ENCODE assay signal across 1 cellular context in the genomic region with DNA sequence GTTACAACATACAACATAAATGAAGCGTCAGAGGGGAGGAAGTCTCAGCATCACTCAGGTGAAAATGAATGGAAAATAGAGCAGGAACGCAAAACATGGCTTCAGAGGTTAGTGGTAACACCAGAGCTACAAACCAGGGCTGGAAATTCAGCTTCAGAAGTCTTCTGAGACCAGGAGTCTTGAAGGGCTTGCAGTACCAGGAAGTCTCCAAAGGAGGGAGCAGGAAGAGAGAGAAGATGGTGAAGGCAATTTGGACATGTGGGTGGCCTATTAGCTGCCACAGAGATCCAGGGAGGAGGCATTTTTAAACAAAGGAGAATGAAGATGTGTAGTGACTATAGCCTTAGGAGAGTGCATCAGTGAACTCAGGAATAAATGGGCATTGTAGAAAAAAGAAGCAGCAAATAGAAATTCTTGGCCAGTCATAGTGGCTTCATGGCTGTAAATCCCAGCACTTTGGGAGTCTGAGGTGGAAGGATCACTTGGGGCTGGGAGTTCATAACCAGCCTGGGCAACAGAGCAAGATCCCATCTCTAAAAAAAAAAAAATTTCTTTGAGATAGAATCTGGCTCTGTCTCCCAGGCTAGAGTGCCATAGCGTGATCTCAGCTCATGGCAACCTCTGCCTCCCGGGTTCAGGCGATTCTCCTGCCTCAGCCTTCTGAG.
TF ChIP-seq lines count a peak whose summit lies in the region.

No MANE protein-coding gene starts in this region.

TF ChIP-seq in K562, 482 proteins besides CTCF, POLR2A, EP300 and RAD21 (continued from another document and continues in another):
- no peak for TF ChIP-seq E2F8 (IDR thresholded peaks at IDR 0.05; ENCODE audit: low read depth, partially characterized antibody)
- TF ChIP-seq ZFP1 (CRISPR knock-in tag; IDR thresholded peaks at IDR 0.05) = no peak
- no peak for TF ChIP-seq TCF7 (IDR thresholded peaks at IDR 0.05; ENCODE audit: borderline replicate concordance)
- no peak for TF ChIP-seq KDM4B (IDR thresholded peaks at IDR 0.05; ENCODE audit: borderline replicate concordance in 2 of 2, low read depth in 1 of 2)
- TF ChIP-seq CC2D1A (IDR thresholded peaks at IDR 0.05) = peak; percentile 48; the same call in 1 of the 2 replicates
- no peak for TF ChIP-seq SP2 (IDR thresholded peaks at IDR 0.05; ENCODE audit: extremely low read depth, low read depth, low read length, poor library complexity, severe bottlenecking)
- TF ChIP-seq GTF3C2 (IDR thresholded peaks at IDR 0.05; ENCODE audit: borderline replicate concordance, extremely low read depth, insufficient read length) = no peak
- TF ChIP-seq FOXA3 (CRISPR knock-in tag; conservative IDR thresholded peaks at IDR 0.05 in 1 of 2, IDR thresholded peaks at IDR 0.05 in 1 of 2) = no peak
- no peak for TF ChIP-seq NR2C1 (IDR thresholded peaks at IDR 0.05)
- no peak for TF ChIP-seq NR2C1 (tag; IDR thresholded peaks at IDR 0.05)
- no peak for TF ChIP-seq ZNF354B (CRISPR knock-in tag; IDR thresholded peaks at IDR 0.05)
- no peak for TF ChIP-seq SUPT5H (IDR thresholded peaks at IDR 0.05)
- no peak for TF ChIP-seq SMARCE1 (IDR thresholded peaks at IDR 0.05)
- no peak for TF ChIP-seq ZNF134 (CRISPR knock-in tag; conservative IDR thresholded peaks at IDR 0.05)
- no peak for TF ChIP-seq ZFX (CRISPR knock-in tag; IDR thresholded peaks at IDR 0.05)
- TF ChIP-seq ARID4B (CRISPR knock-in tag; IDR thresholded peaks at IDR 0.05) = no peak
- no peak for TF ChIP-seq ZNF644 (tag; IDR thresholded peaks at IDR 0.05; ENCODE audit: low read depth)
- no peak for TF ChIP-seq SPI1 (IDR thresholded peaks at IDR 0.05; ENCODE audit: borderline replicate concordance, low read depth, low read length)
- TF ChIP-seq, protein P1, sequence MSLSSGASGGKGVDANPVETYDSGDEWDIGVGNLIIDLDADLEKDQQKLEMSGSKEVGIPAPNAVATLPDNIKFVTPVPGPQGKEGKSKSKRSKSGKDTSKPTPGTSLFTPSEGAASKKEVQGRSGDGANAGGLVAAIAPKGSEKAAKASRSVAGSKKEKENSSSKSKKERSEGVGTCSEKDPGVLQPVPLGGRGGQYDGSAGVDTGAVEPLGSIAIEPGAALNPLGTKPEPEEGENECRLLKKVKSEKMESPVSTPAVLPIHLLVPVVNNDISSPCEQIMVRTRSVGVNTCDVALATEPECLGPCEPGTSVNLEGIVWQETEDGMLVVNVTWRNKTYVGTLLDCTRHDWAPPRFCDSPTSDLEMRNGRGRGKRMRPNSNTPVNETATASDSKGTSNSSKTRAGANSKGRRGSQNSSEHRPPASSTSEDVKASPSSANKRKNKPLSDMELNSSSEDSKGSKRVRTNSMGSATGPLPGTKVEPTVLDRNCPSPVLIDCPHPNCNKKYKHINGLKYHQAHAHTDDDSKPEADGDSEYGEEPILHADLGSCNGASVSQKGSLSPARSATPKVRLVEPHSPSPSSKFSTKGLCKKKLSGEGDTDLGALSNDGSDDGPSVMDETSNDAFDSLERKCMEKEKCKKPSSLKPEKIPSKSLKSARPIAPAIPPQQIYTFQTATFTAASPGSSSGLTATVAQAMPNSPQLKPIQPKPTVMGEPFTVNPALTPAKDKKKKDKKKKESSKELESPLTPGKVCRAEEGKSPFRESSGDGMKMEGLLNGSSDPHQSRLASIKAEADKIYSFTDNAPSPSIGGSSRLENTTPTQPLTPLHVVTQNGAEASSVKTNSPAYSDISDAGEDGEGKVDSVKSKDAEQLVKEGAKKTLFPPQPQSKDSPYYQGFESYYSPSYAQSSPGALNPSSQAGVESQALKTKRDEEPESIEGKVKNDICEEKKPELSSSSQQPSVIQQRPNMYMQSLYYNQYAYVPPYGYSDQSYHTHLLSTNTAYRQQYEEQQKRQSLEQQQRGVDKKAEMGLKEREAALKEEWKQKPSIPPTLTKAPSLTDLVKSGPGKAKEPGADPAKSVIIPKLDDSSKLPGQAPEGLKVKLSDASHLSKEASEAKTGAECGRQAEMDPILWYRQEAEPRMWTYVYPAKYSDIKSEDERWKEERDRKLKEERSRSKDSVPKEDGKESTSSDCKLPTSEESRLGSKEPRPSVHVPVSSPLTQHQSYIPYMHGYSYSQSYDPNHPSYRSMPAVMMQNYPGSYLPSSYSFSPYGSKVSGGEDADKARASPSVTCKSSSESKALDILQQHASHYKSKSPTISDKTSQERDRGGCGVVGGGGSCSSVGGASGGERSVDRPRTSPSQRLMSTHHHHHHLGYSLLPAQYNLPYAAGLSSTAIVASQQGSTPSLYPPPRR (CRISPR knock-in tag; IDR thresholded peaks at IDR 0.05; ENCODE audit: borderline replicate concordance) = no peak
- no peak for TF ChIP-seq NR4A1 (CRISPR knock-in tag; IDR thresholded peaks at IDR 0.05)
- no peak for TF ChIP-seq NR4A1 (tag; IDR thresholded peaks at IDR 0.05)
- no peak for TF ChIP-seq FIP1L1 (IDR thresholded peaks at IDR 0.05; ENCODE audit: low read depth, low read length, poor library complexity, severe bottlenecking)
- no peak for TF ChIP-seq FOXM1 (IDR thresholded peaks at IDR 0.05; ENCODE audit: low read depth)
- TF ChIP-seq FOXM1 (CRISPR knock-in tag; IDR thresholded peaks at IDR 0.05; ENCODE audit: low read depth) = no peak
- TF ChIP-seq ZNF57 (CRISPR knock-in tag; IDR thresholded peaks at IDR 0.05) = no peak
- TF ChIP-seq ATF1 (CRISPR knock-in tag; IDR thresholded peaks at IDR 0.05) = no peak
- TF ChIP-seq ATF1 (tag; IDR thresholded peaks at IDR 0.05) = no peak
- TF ChIP-seq SMAD3 (CRISPR knock-in tag; conservative IDR thresholded peaks at IDR 0.05) = no peak
- TF ChIP-seq CSDE1 (IDR thresholded peaks at IDR 0.05) = no peak
- no peak for TF ChIP-seq MAFG (tag; conservative IDR thresholded peaks at IDR 0.05)
- peak; percentile 84; the same call in 1 of the 2 replicates for TF ChIP-seq SMC3 (conservative IDR thresholded peaks at IDR 0.05; ENCODE audit: insufficient read depth, low read depth, low read length)
- no peak for TF ChIP-seq ZBTB1 (CRISPR knock-in tag; IDR thresholded peaks at IDR 0.05; ENCODE audit: borderline replicate concordance, low read depth)
- no peak for TF ChIP-seq ETV5 (CRISPR knock-in tag; IDR thresholded peaks at IDR 0.05; ENCODE audit: low read depth)
- TF ChIP-seq NFIX (CRISPR knock-in tag; IDR thresholded peaks at IDR 0.05; ENCODE audit: low read depth) = no peak
- TF ChIP-seq DPF2 (IDR thresholded peaks at IDR 0.05) = no peak; the same call in 1 of the 2 replicates
- no peak for TF ChIP-seq ZNF75A (CRISPR knock-in tag; IDR thresholded peaks at IDR 0.05)
- no peak for TF ChIP-seq TFE3 (CRISPR knock-in tag; IDR thresholded peaks at IDR 0.05)
- no peak for TF ChIP-seq CCNT2 (IDR thresholded peaks at IDR 0.05; ENCODE audit: borderline replicate concordance, extremely low read depth, insufficient read length, low read depth, low read length)
- TF ChIP-seq STAG1 (CRISPR knock-in tag; IDR thresholded peaks at IDR 0.05; ENCODE audit: borderline replicate concordance) = no peak
- no peak for TF ChIP-seq RAD51 (IDR thresholded peaks at IDR 0.05; ENCODE audit: borderline replicate concordance, low read depth)
- TF ChIP-seq TEAD1 (CRISPR knock-in tag; IDR thresholded peaks at IDR 0.05) = no peak
- no peak for TF ChIP-seq ZKSCAN3 (CRISPR knock-in tag; IDR thresholded peaks at IDR 0.05)
- TF ChIP-seq SRSF7 (optimal IDR thresholded peaks at IDR 0.05; ENCODE audit: low read depth, low read length) = no peak
- TF ChIP-seq, protein P2, sequence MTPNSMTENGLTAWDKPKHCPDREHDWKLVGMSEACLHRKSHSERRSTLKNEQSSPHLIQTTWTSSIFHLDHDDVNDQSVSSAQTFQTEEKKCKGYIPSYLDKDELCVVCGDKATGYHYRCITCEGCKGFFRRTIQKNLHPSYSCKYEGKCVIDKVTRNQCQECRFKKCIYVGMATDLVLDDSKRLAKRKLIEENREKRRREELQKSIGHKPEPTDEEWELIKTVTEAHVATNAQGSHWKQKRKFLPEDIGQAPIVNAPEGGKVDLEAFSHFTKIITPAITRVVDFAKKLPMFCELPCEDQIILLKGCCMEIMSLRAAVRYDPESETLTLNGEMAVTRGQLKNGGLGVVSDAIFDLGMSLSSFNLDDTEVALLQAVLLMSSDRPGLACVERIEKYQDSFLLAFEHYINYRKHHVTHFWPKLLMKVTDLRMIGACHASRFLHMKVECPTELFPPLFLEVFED (CRISPR knock-in tag; conservative IDR thresholded peaks at IDR 0.05) = no peak
